ENCODE assay signal across 8 cellular contexts in the genomic region with DNA sequence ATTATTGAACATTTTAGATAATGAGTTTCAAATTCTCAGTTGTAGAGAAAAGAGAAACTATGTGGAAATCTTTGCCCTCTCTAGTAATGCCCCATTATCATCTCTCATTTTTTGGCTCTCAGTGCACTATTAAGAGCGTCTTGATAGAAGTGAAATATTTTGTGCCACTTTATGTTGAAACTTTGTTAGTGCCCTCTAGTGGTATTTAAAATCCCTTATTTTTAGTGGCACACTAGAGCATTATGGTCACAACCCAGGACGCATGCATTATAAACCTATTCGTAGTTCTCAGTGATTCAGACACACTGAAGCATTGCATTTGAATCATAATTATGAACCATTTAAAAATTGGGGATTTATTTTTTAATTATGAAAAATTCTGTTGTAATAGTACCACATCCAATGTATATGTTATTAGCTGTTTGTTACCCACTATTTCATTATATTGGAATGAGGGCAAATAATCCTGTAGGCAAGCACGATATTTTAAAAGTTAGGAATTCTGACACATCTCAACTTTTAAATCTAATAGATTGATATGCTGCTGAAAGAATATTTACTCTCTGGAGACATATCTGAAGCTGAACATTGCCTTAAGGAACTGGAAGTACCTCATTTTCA. TPM values are rescaled to one million over a fixed set of nuclear protein-coding genes. Genes with fewer than 3 reads are reported as not detected.
A peak's percentile ranks its signal among the peaks of the same experiment; 100 is the strongest.
DNase-seq lines count a peak whose midpoint lies in the region; ATAC-seq lines count a peak whose summit lies in the region.

No MANE protein-coding gene starts in this region.

- H3K27me3 ChIP-seq in right cardiac atrium (ENCODE audit: control insufficient read depth, insufficient read depth): no peaks in the 10 kb centered on the region

- DNase-seq in activated CD4-positive, CD25-positive, alpha-beta regulatory T cell treated with anti-CD3 and anti-CD28 coated beads, Interleukin-2, amount 50 U/mL, for 72 hours: no peak
- DNase-seq in H4 (ENCODE audit: low spot score) (peak; percentile 43), NCI-H146 treated with DMSO at 0.1 percent for 48 hours (lab: John Stamatoyannopoulos, UW; ENCODE audit: unreplicated experiment) (peak; percentile 19), right cardiac atrium (no peak), mesenteric fat pad (ENCODE audit: low spot score) (no peak)
- DNase-seq in activated naive CD8-positive, alpha-beta T cell treated with anti-CD3 and anti-CD28 coated beads, Interleukin-2, amount 50 U/mL, for 24 hours: no peak
- DNase-seq in stimulated activated naive B cell treated with anti-CD40 and anti-IgM and Interleukin-4, amounts not matched to agents 10 μg/mL and 1 μg/mL and 100 μg/mL, for 72 hours: no peak

- no peaks in the 10 kb centered on the region for H3K9me3 ChIP-seq in right cardiac atrium (ENCODE audit: control insufficient read depth, low read length)

- H3K27ac Mint-ChIP-seq in activated naive CD8-positive, alpha-beta T cell treated with anti-CD3 and anti-CD28 coated beads, Interleukin-2, amount 50 U/mL, for 24 hours: no peak overlapping the region
- H3K27ac Mint-ChIP-seq in stimulated activated naive B cell treated with anti-CD40 and anti-IgM and Interleukin-4, amounts not matched to agents 10 μg/mL and 1 μg/mL and 100 μg/mL, for 72 hours: no peak overlapping the region

- 28% methylated on average over 4 of the region's 4 CpGs for WGBS in right cardiac atrium

- no peaks in the 10 kb centered on the region for H3K4me1 ChIP-seq in right cardiac atrium (ENCODE audit: control insufficient read depth, insufficient read depth, low read length)

- ATAC-seq in activated CD4-positive, CD25-positive, alpha-beta regulatory T cell treated with anti-CD3 and anti-CD28 coated beads, Interleukin-2, amount 50 U/mL, for 24 hours: peak; percentile 84 to 91
- ATAC-seq in activated naive CD8-positive, alpha-beta T cell treated with anti-CD3 and anti-CD28 coated beads, Interleukin-2, amount 50 U/mL, for 24 hours: peak; percentile 92
- ATAC-seq in right cardiac atrium: peak; percentile 78 to 79
- peak; percentile 92 to 93 for ATAC-seq in stimulated activated naive B cell treated with anti-CD40 and anti-IgM and Interleukin-4, amounts not matched to agents 10 μg/mL and 1 μg/mL and 100 μg/mL, for 72 hours (replicated peaks)

- no peak overlapping the region for H3K4me3 Mint-ChIP-seq in activated naive CD8-positive, alpha-beta T cell treated with anti-CD3 and anti-CD28 coated beads, Interleukin-2, amount 50 U/mL, for 24 hours
- H3K4me3 Mint-ChIP-seq in stimulated activated naive B cell treated with anti-CD40 and anti-IgM and Interleukin-4, amounts not matched to agents 10 μg/mL and 1 μg/mL and 100 μg/mL, for 72 hours: no peak overlapping the region

- H3K27me3 Mint-ChIP-seq in activated naive CD8-positive, alpha-beta T cell treated with anti-CD3 and anti-CD28 coated beads, Interleukin-2, amount 50 U/mL, for 24 hours: no peaks in the 10 kb centered on the region
- no peaks in the 10 kb centered on the region for H3K27me3 Mint-ChIP-seq in stimulated activated naive B cell treated with anti-CD40 and anti-IgM and Interleukin-4, amounts not matched to agents 10 μg/mL and 1 μg/mL and 100 μg/mL, for 72 hours

- no peaks in the 10 kb centered on the region for H3K9me3 Mint-ChIP-seq in activated naive CD8-positive, alpha-beta T cell treated with anti-CD3 and anti-CD28 coated beads, Interleukin-2, amount 50 U/mL, for 24 hours
- no peaks in the 10 kb centered on the region for H3K9me3 Mint-ChIP-seq in stimulated activated naive B cell treated with anti-CD40 and anti-IgM and Interleukin-4, amounts not matched to agents 10 μg/mL and 1 μg/mL and 100 μg/mL, for 72 hours

- intact Hi-C loops in right cardiac atrium (cut with DNase I): loop anchor here (5.0 to 10.0 kb wide), 6 partner anchors 86 to 289 kb away; no protein-coding TSS in a partner anchor

- H3K36me3 Mint-ChIP-seq in activated naive CD8-positive, alpha-beta T cell treated with anti-CD3 and anti-CD28 coated beads, Interleukin-2, amount 50 U/mL, for 24 hours (ENCODE audit: low read depth): peaks cover 40% of the 10 kb centered on the region
- peaks cover 27 to 43% of the 10 kb centered on the region in 2 donors for H3K36me3 Mint-ChIP-seq in stimulated activated naive B cell treated with anti-CD40 and anti-IgM and Interleukin-4, amounts not matched to agents 10 μg/mL and 1 μg/mL and 100 μg/mL, for 72 hours

- H3K27ac ChIP-seq in right cardiac atrium (ENCODE audit: low read length): no peak overlapping the region

- peaks cover 38% of the 10 kb centered on the region for H3K4me1 Mint-ChIP-seq in activated naive CD8-positive, alpha-beta T cell treated with anti-CD3 and anti-CD28 coated beads, Interleukin-2, amount 50 U/mL, for 24 hours
- H3K4me1 Mint-ChIP-seq in stimulated activated naive B cell treated with anti-CD40 and anti-IgM and Interleukin-4, amounts not matched to agents 10 μg/mL and 1 μg/mL and 100 μg/mL, for 72 hours: peaks cover 11 to 22% of the 10 kb centered on the region in 2 donors

- H3K4me3 ChIP-seq in right cardiac atrium (ENCODE audit: low read length): no peak overlapping the region

RNA-seq across cellular contexts. Expression of gene PDCD4, which starts 21.9 kb away (rescaled TPM):
- total RNA-seq in H4 (2014; rRNA removed; shearing (Covaris generic)): 32.6 and 36.8 TPM in 2 replicates
- total RNA-seq in right cardiac atrium (10 to 100 TPM; 61.5 to 82.7 (median 76.2) TPM), mesenteric fat pad (146 TPM)
- polyA plus RNA-seq in right cardiac atrium: 39.8 TPM

RNA-seq across cellular contexts. Expression of gene BBIP1, which starts 25.3 kb away (rescaled TPM):
- 21.5 and 43.3 TPM in 2 replicates for total RNA-seq in H4 (2014; rRNA removed; shearing (Covaris generic))
- 10 to 100 TPM; 24.5 to 27.8 (median 26.9) TPM for total RNA-seq in right cardiac atrium
- 30.0 TPM for polyA plus RNA-seq in right cardiac atrium
- 26.9 TPM for total RNA-seq in mesenteric fat pad

RNA-seq across cellular contexts. Expression of gene SHOC2, which starts 25.7 kb away (rescaled TPM):
- 20.8 and 29.0 TPM in 2 replicates for total RNA-seq in H4 (2014; rRNA removed; shearing (Covaris generic))
- total RNA-seq in right cardiac atrium (10 to 100 TPM; 49.4 to 60.7 (median 52.1) TPM), mesenteric fat pad (79.5 TPM)
- polyA plus RNA-seq in right cardiac atrium: 24.8 TPM

Comparison
In these comparisons a context has a peak if more than half of its experiments do, and no peak if none do; other contexts are left out.
1. DNase-seq: peak in H4 (single experiment) and NCI-H146 treated with DMSO at 0.1 percent for 48 hours (single experiment); none in activated CD4-positive, CD25-positive, alpha-beta regulatory T cell treated with anti-CD3 and anti-CD28 coated beads, Interleukin-2, amount 50 U/mL, for 72 hours (single experiment), activated naive CD8-positive, alpha-beta T cell treated with anti-CD3 and anti-CD28 coated beads, Interleukin-2, amount 50 U/mL, for 24 hours (single experiment), right cardiac atrium (0 of 3), stimulated activated naive B cell treated with anti-CD40 and anti-IgM and Interleukin-4, amounts not matched to agents 10 μg/mL and 1 μg/mL and 100 μg/mL, for 72 hours (single experiment) and mesenteric fat pad (single experiment).
2. Peak in every context shown above with its lines, with median percentiles within 50 percentile points of each other: ATAC-seq.